24 cellular contexts compared by ENCODE assay signal in genomic region chr6:163630991-163631390, GRCh38.
"Had no signal": no experiment of that assay in that cellular context is flagged by ENCODE, and none has a peak within 500 bp of the region (broad histone marks: within the 10 kb centered on the region; RNA-seq: fewer than 3 reads in every experiment).

No MANE protein-coding gene starts in this region.

- ATAC-seq: activated CD4-positive, alpha-beta T cell treated with anti-CD3 and anti-CD28 coated beads for 36 hours; activated CD8-positive, alpha-beta memory T cell treated with anti-CD3 and anti-CD28 coated beads, Interleukin-2, amount 10 ng/mL, durations not matched to agents 7 days and 5 days; activated CD8-positive, alpha-beta T cell treated with anti-CD3 and anti-CD28 coated beads, Interleukin-2, amount 10 ng/mL, durations not matched to agents 7 days and 5 days; activated naive CD4-positive, alpha-beta T cell treated with anti-CD3 and anti-CD28 coated beads, Interleukin-2, amount 50 U/mL, for 72 hours; esophagus mucosa had no signal

- H3K27me3 ChIP-seq: cardiac muscle cell had no signal

- H3K4me1 ChIP-seq: ascending aorta, breast epithelium had no signal

- H3K4me3 ChIP-seq: ascending aorta, breast epithelium, cardiac muscle cell, coronary artery, dorsolateral prefrontal cortex had no signal

- H3K27ac ChIP-seq: ascending aorta, breast epithelium, cardiac muscle cell, coronary artery, dorsolateral prefrontal cortex had no signal

- DNase-seq: activated CD4-positive, alpha-beta memory T cell treated with anti-CD3 and anti-CD28 coated beads for 36 hours; activated CD4-positive, alpha-beta T cell treated with anti-CD3 and anti-CD28 coated beads for 36 hours; activated CD4-positive, alpha-beta T cell treated with anti-CD3 and anti-CD28 coated beads, Interleukin-2, amount 10 ng/mL, durations not matched to agents 24 days and 14 days; activated CD4-positive, CD25-positive, alpha-beta regulatory T cell; activated CD4-positive, CD25-positive, alpha-beta regulatory T cell treated with anti-CD3 and anti-CD28 coated beads, Interleukin-2, amount 50 U/mL, for 72 hours; activated CD8-positive, alpha-beta memory T cell treated with anti-CD3 and anti-CD28 coated beads, Interleukin-2, amount 10 ng/mL, durations not matched to agents 7 days and 5 days; activated CD8-positive, alpha-beta memory T cell treated with anti-CD3 and anti-CD28 coated beads, Interleukin-2, amount 50 U/mL, for 4 hours; activated CD8-positive, alpha-beta T cell treated with anti-CD3 and anti-CD28 coated beads, Interleukin-2, amount 10 ng/mL, durations not matched to agents 7 days and 5 days; activated naive CD4-positive, alpha-beta T cell; activated naive CD4-positive, alpha-beta T cell treated with anti-CD3 and anti-CD28 coated beads, Interleukin-2, amount 10 ng/mL, durations not matched to agents 7 days and 5 days; activated naive CD8-positive, alpha-beta T cell treated with anti-CD3 and anti-CD28 coated beads, Interleukin-2, amount 10 ng/mL, durations not matched to agents 7 days and 5 days; activated T-cell treated with anti-CD3 and anti-CD28 coated beads, Interleukin-2, amount 50 U/mL, for 1 hour; activated T-cell treated with anti-CD3 and anti-CD28 coated beads, Interleukin-2, amount 50 U/mL, for 48 hours; dorsolateral prefrontal cortex; effector memory CD4-positive, alpha-beta T cell; endodermal cell; foreskin fibroblast; T-helper 2 cell had no signal

- H3K36me3 ChIP-seq: ascending aorta, breast epithelium, cardiac muscle cell had no signal

- H3K9me3 ChIP-seq: ascending aorta had no signal
